Comparison of ENCODE assay signal across 8 cellular contexts in the genomic region with DNA sequence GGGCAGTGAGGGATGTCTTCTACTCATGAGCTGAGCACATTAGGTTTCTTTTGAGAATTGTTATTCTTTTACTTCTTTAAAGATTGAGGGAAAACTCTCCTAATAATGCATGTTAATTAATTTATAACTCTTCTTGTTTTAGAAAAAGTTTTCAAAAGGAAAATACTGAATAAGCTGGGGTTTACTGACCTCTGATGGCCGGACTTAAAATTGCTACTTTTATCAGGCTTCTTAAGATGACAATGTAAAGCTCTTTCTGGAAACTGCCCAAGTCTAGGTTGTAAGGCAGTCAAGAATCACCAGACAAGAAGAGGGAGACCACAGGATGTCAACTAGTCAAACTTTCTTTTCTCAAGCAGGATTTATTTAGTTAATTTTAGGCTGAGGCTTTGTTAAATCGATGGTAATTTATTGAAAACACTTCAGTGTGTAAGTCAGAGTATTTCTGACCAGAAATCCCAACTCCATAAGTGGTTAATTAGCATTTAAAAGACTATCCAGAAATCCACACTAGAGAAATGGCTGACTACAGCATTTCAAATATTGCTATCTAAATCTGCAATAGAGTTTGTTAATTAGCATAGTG.
DNase-seq lines count a peak whose midpoint lies in the region; ATAC-seq, FAIRE-seq and TF ChIP-seq lines count a peak whose summit lies in the region.

No MANE protein-coding gene starts in this region.

- H3K27me3 Mint-ChIP-seq in T-cell: peaks cover 0 to 2% of the 10 kb centered on the region in 2 donors

- H3K27ac ChIP-seq in OCI-LY3 (ENCODE audit: low read length) (no peak overlapping the region), parathyroid adenoma (no peak overlapping the region)

- H3K27ac Mint-ChIP-seq in T-cell: no peak overlapping the region

- POLR2A ChIA-PET in T-cell (lab: Charles Lee): no interaction called here

- FAIRE-seq in endometrium (lab: Jason Lieb, UNC): peak; percentile 94

- H3K4me1 ChIP-seq in OCI-LY3 (ENCODE audit: low read length) (no peaks in the 10 kb centered on the region), parathyroid adenoma (no peaks in the 10 kb centered on the region)

- peak; percentile 75 for DNase-seq in EL
- no peak for DNase-seq in cortex of kidney (lab: John Stamatoyannopoulos, UW)
- no peak for DNase-seq in T-cell
- no peak for DNase-seq in Right ventricle myocardium inferior (ENCODE audit: missing footprints)

- H3K36me3 Mint-ChIP-seq in T-cell: no peaks in the 10 kb centered on the region

- ATAC-seq in HG03103 (IDR thresholded peaks at IDR 0.05; ENCODE audit: low read depth, unreplicated experiment): peak; percentile 83
- no peak for ATAC-seq in T-cell (replicated peaks in 1 of 4)
- ATAC-seq in Right ventricle myocardium inferior: no peak

- H3K9me3 Mint-ChIP-seq in T-cell: no peaks in the 10 kb centered on the region

- no peaks in the 10 kb centered on the region for H3K79me2 ChIP-seq in OCI-LY3 (ENCODE audit: low read length)
- H3K79me2 ChIP-seq in parathyroid adenoma: no peaks in the 10 kb centered on the region

- H3K4me3 Mint-ChIP-seq in T-cell: no peak overlapping the region

- H2AFZ ChIP-seq in OCI-LY3 (ENCODE audit: low read depth, low read length) (no peak overlapping the region), parathyroid adenoma (no peak overlapping the region)

- H3K4me3 ChIP-seq in OCI-LY3 (ENCODE audit: low read length) (no peak overlapping the region), parathyroid adenoma (ENCODE audit: low read depth, low read length) (no peak overlapping the region)

- CTCF ChIA-PET in T-cell (lab: Charles Lee): interaction anchor here in 1 of 2 donors (1.6 kb wide), 1 partner anchor 46 kb away, joined by 3 read pairs; no protein-coding TSS in a partner anchor

- H4K20me1 ChIP-seq in OCI-LY3 (ENCODE audit: insufficient read depth, low read length): no peaks in the 10 kb centered on the region

- intact Hi-C loops in Right ventricle myocardium inferior (cut with DNase I): loop anchor here (5.0 kb wide), 1 partner anchor 257 kb away; no protein-coding TSS in a partner anchor

- H3K36me3 ChIP-seq in OCI-LY3 (replicated peaks; ENCODE audit: low read depth, low read length): no peaks in the 10 kb centered on the region
- no peaks in the 10 kb centered on the region for H3K36me3 ChIP-seq in parathyroid adenoma (ENCODE audit: control insufficient read depth, insufficient read depth, low read length)

- H3K4me1 Mint-ChIP-seq in T-cell: no peaks in the 10 kb centered on the region

- peak; percentile 69 for TF ChIP-seq CTCF in OCI-LY3 (IDR thresholded peaks at IDR 0.05; ENCODE audit: low read depth, low read length)
- TF ChIP-seq CTCF in parathyroid adenoma (IDR thresholded peaks at IDR 0.05): peak; percentile 77

- H3K9ac ChIP-seq in OCI-LY3 (ENCODE audit: low read length): no peak overlapping the region
- no peak overlapping the region for H3K9ac ChIP-seq in parathyroid adenoma

- H3K4me2 ChIP-seq in OCI-LY3 (ENCODE audit: low read length) (no peak overlapping the region), parathyroid adenoma (ENCODE audit: low read length) (no peak overlapping the region)

- H3K9me3 ChIP-seq in OCI-LY3 (ENCODE audit: insufficient read depth, low read length) (no peaks in the 10 kb centered on the region), parathyroid adenoma (ENCODE audit: control insufficient read depth, low read length) (no peaks in the 10 kb centered on the region)

- no peaks in the 10 kb centered on the region for H3K27me3 ChIP-seq in OCI-LY3 (ENCODE audit: low read depth, low read length)
- H3K27me3 ChIP-seq in parathyroid adenoma (ENCODE audit: control insufficient read depth, insufficient read depth, low read length): no peaks in the 10 kb centered on the region
